ENCODE assay signal across 23 cellular contexts in the genomic region with DNA sequence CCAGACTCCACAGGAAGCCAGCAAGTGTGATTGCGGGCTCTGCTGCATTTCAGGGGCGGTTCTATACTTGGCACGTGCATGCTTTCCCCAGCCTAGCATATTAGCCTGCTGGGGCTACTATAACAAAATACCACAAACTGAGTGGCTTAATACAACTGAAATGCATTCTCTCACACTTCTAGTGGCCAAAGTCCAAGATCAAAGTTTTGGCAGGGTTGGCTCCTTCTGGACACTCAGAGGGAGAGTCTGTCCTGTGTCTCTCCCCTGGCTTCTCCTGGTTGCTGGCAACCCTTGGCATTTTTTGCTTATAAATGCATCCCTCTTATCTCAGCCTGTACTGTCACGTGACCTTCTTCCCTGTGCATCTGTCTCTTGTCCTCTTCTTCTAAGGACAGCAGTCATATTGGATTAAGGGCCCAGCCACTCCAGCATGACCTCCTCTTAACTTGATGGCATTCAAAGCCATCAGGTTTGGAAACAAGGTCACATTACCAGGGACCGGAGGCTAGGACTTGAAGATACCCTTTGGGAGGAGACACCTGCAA.
"Had no signal": no experiment of that assay in that cellular context is flagged by ENCODE, and none has a peak within 500 bp of the region (broad histone marks: within the 10 kb centered on the region; RNA-seq: fewer than 3 reads in every experiment).

No MANE protein-coding gene starts in this region.

- H3K9me3 ChIP-seq: ascending aorta, colonic mucosa, esophagus squamous epithelium, gastrocnemius medialis, lower lobe of right lung, upper lobe of left lung had no signal

- H3K27me3 ChIP-seq: ascending aorta, brain microvascular endothelial cell, colonic mucosa, esophagus squamous epithelium, gastrocnemius medialis, upper lobe of left lung had no signal

- DNase-seq: activated B cell treated with CpG ODN at 0.5 μM for 24 hours; activated CD4-positive, alpha-beta T cell treated with anti-CD3 and anti-CD28 coated beads for 36 hours; activated CD4-positive, alpha-beta T cell treated with anti-CD3 and anti-CD28 coated beads, Interleukin-2, amount 50 U/mL, for 4 hours; activated CD8-positive, alpha-beta memory T cell treated with anti-CD3 and anti-CD28 coated beads for 24 hours; activated CD8-positive, alpha-beta memory T cell treated with anti-CD3 and anti-CD28 coated beads, Interleukin-2, amount 50 U/mL, for 4 hours; activated T-cell treated with anti-CD3 and anti-CD28 coated beads, Interleukin-2, amount 50 U/mL, for 24 hours; brain microvascular endothelial cell; colonic mucosa; dorsolateral prefrontal cortex; effector memory CD8-positive, alpha-beta T cell; esophagus squamous epithelium; gastrocnemius medialis; hippocampal formation; lower lobe of right lung; naive thymus-derived CD8-positive, alpha-beta T cell; stimulated activated CD4-positive, alpha-beta T cell treated with anti-CD3 and anti-CD28 coated beads, Interleukin-12 subunit alpha, Interleukin-12 subunit beta, amount 100 ng/mL, for 4 hours; stimulated activated CD4-positive, alpha-beta T cell treated with anti-CD3 and anti-CD28 coated beads, Interleukin-4, amount 100 ng/mL, for 4 hours; stimulated activated naive CD8-positive, alpha-beta T cell treated with anti-CD3 and anti-CD28 coated beads, Interleukin-15, Interleukin-2, amounts not matched to agents 100 U/mL and 50 U/mL, for 24 hours; upper lobe of left lung had no signal

- H3K4me3 Mint-ChIP-seq: activated B cell treated with CpG ODN at 0.5 μM for 24 hours; activated CD4-positive, alpha-beta T cell treated with anti-CD3 and anti-CD28 coated beads for 36 hours; activated T-cell treated with anti-CD3 and anti-CD28 coated beads, Interleukin-2, amount 50 U/mL, for 24 hours; activated T-helper 17 cell treated with anti-CD3 and anti-CD28 coated beads, Interleukin-2, amount 50 U/mL, for 72 hours; central memory CD8-positive, alpha-beta T cell; effector memory CD8-positive, alpha-beta T cell; naive thymus-derived CD8-positive, alpha-beta T cell had no signal

- H3K4me1 ChIP-seq: colonic mucosa, esophagus squamous epithelium, gastrocnemius medialis had no signal

- H3K36me3 ChIP-seq: ascending aorta, brain microvascular endothelial cell, colonic mucosa, esophagus squamous epithelium, gastrocnemius medialis, lower lobe of right lung, upper lobe of left lung had no signal

- ATAC-seq: activated CD4-positive, alpha-beta T cell treated with anti-CD3 and anti-CD28 coated beads for 36 hours; activated T-helper 17 cell treated with anti-CD3 and anti-CD28 coated beads, Interleukin-2, amount 50 U/mL, for 72 hours; effector memory CD8-positive, alpha-beta T cell; gastrocnemius medialis; lower lobe of right lung; naive thymus-derived CD8-positive, alpha-beta T cell; stimulated activated naive CD8-positive, alpha-beta T cell treated with anti-CD3 and anti-CD28 coated beads, Interleukin-15, Interleukin-2, amounts not matched to agents 100 U/mL and 50 U/mL, for 24 hours had no signal

- H3K27ac Mint-ChIP-seq: activated B cell treated with CpG ODN at 0.5 μM for 24 hours; activated CD4-positive, alpha-beta T cell treated with anti-CD3 and anti-CD28 coated beads for 36 hours; activated naive CD4-positive, alpha-beta T cell treated with anti-CD3 and anti-CD28 coated beads, Interleukin-2, amount 50 U/mL, for 72 hours; activated T-cell treated with anti-CD3 and anti-CD28 coated beads, Interleukin-2, amount 50 U/mL, for 24 hours; activated T-helper 17 cell treated with anti-CD3 and anti-CD28 coated beads, Interleukin-2, amount 50 U/mL, for 72 hours; effector memory CD8-positive, alpha-beta T cell had no signal

- H3K27ac ChIP-seq: ascending aorta, brain microvascular endothelial cell, colonic mucosa, dorsolateral prefrontal cortex, esophagus squamous epithelium, gastrocnemius medialis, lower lobe of right lung, upper lobe of left lung had no signal

- H3K4me3 ChIP-seq: ascending aorta, colonic mucosa, dorsolateral prefrontal cortex, esophagus squamous epithelium, gastrocnemius medialis, lower lobe of right lung, upper lobe of left lung had no signal

- H3K36me3 Mint-ChIP-seq: activated naive CD4-positive, alpha-beta T cell treated with anti-CD3 and anti-CD28 coated beads, Interleukin-2, amount 50 U/mL, for 72 hours; naive thymus-derived CD8-positive, alpha-beta T cell had no signal

- H3K9me3 Mint-ChIP-seq: activated B cell treated with CpG ODN at 0.5 μM for 24 hours; activated naive CD4-positive, alpha-beta T cell treated with anti-CD3 and anti-CD28 coated beads, Interleukin-2, amount 50 U/mL, for 72 hours; activated T-cell treated with anti-CD3 and anti-CD28 coated beads, Interleukin-2, amount 50 U/mL, for 24 hours; activated T-helper 17 cell treated with anti-CD3 and anti-CD28 coated beads, Interleukin-2, amount 50 U/mL, for 72 hours; central memory CD8-positive, alpha-beta T cell; effector memory CD8-positive, alpha-beta T cell had no signal

- H3K4me1 Mint-ChIP-seq: activated B cell treated with CpG ODN at 0.5 μM for 24 hours; activated CD4-positive, alpha-beta T cell treated with anti-CD3 and anti-CD28 coated beads for 36 hours; activated T-helper 17 cell treated with anti-CD3 and anti-CD28 coated beads, Interleukin-2, amount 50 U/mL, for 72 hours; central memory CD8-positive, alpha-beta T cell; naive thymus-derived CD8-positive, alpha-beta T cell had no signal
